15 cellular contexts compared by ENCODE assay signal in the genomic region with DNA sequence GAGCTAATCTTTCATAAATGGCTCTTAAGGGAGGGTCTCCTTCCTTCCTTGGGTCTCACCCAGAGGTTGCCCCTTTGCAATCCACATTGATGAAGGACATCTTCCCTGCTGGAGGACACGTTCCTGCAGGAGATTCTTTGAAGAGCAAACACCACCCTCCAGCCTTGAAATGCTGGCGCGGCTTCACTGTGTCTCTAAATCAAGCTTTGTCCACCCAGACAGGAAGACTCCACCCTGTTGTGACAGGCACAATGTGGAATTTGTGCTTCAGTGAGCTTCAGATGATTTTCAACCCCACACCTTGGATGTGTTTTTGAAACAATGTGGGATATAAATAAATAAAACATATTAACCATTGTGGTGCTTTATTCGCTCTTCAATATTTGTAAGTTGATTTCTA.
DNase-seq lines count a peak whose midpoint lies in the region; FAIRE-seq and TF ChIP-seq lines count a peak whose summit lies in the region.
"Had no signal": no experiment of that assay in that cellular context is flagged by ENCODE, and none has a peak within 500 bp of the region (broad histone marks: within the 10 kb centered on the region; RNA-seq: fewer than 3 reads in every experiment).

No MANE protein-coding gene starts in this region.

- intact Hi-C loops in Caco-2 (cut with micrococcal nuclease; ENCODE audit: unreplicated experiment), result no loop called here
- intact Hi-C loops in activated CD4-positive, alpha-beta T cell treated with anti-CD3 and anti-CD28 coated beads, Interleukin-2, amount 10 ng/mL, durations not matched to agents 24 days and 14 days (cut with micrococcal nuclease), result no loop called here

- H2AFZ ChIP-seq in trophoblast cell (ENCODE audit: insufficient read depth, low read length, poor library complexity), result no peak overlapping the region

- no peak overlapping the region for H2BK5ac ChIP-seq in trophoblast cell (ENCODE audit: low read depth, low read length, poor library complexity)

- no peak overlapping the region for H3K14ac ChIP-seq in trophoblast cell (ENCODE audit: low read length)

- H3K27me3 ChIP-seq in trophoblast cell (ENCODE audit: insufficient read depth, low read length) (no peaks in the 10 kb centered on the region), Caco-2 (replicated peaks; ENCODE audit: control insufficient read depth, insufficient read depth, low read length) (no peaks in the 10 kb centered on the region)
- H3K27me3 ChIP-seq: MG63 had no signal

- no peak for TF ChIP-seq CTCF in Caco-2 (IDR thresholded peaks at IDR 0.05; ENCODE audit: insufficient read depth in 1 of 2, low read depth in 1 of 2, low read length in 1 of 2, severe bottlenecking in 1 of 2, unreplicated experiment in 1 of 2)

- no peaks in the 10 kb centered on the region for H3K27me3 Mint-ChIP-seq in Caco-2 (ENCODE audit: insufficient read depth, unreplicated experiment)
- H3K27me3 Mint-ChIP-seq in activated CD4-positive, alpha-beta T cell treated with anti-CD3 and anti-CD28 coated beads, Interleukin-2, amount 10 ng/mL, durations not matched to agents 24 days and 14 days, result peaks cover 13% of the 10 kb centered on the region

- no peak overlapping the region for H3K4me2 ChIP-seq in trophoblast cell (ENCODE audit: low read length)

- peaks cover 4% of the 10 kb centered on the region for H3K9me3 ChIP-seq in trophoblast cell (ENCODE audit: insufficient read depth, low read depth, low read length)
- H3K9me3 ChIP-seq in Caco-2, result no peaks in the 10 kb centered on the region
- H3K9me3 ChIP-seq: thoracic aorta had no signal

- H2BK12ac ChIP-seq in trophoblast cell (ENCODE audit: low read length), result no peak overlapping the region

- H3K79me1 ChIP-seq in trophoblast cell (ENCODE audit: low read length), result no peaks in the 10 kb centered on the region

- H3K18ac ChIP-seq in trophoblast cell (ENCODE audit: low read length), result no peak overlapping the region

- no peak overlapping the region for H3K4ac ChIP-seq in trophoblast cell (ENCODE audit: low read depth, low read length)

- H3K4me1 ChIP-seq in trophoblast cell (ENCODE audit: control insufficient read depth in 1 of 2, insufficient read depth in 2 of 2, low read length in 2 of 2) (peaks cover 0 to 2% of the 10 kb centered on the region in 2 experiments), Caco-2 (no peaks in the 10 kb centered on the region)

- H3K36me3 Mint-ChIP-seq in Caco-2 (ENCODE audit: insufficient read depth, unreplicated experiment), result peaks cover 29% of the 10 kb centered on the region
- no peaks in the 10 kb centered on the region for H3K36me3 Mint-ChIP-seq in activated CD4-positive, alpha-beta T cell treated with anti-CD3 and anti-CD28 coated beads, Interleukin-2, amount 10 ng/mL, durations not matched to agents 24 days and 14 days (ENCODE audit: low read depth)

- no peak overlapping the region for H3K27ac Mint-ChIP-seq in Caco-2 (ENCODE audit: unreplicated experiment)
- no peak overlapping the region for H3K27ac Mint-ChIP-seq in activated CD4-positive, alpha-beta T cell treated with anti-CD3 and anti-CD28 coated beads, Interleukin-2, amount 10 ng/mL, durations not matched to agents 24 days and 14 days
- H3K27ac Mint-ChIP-seq: nephron, T-helper 17 cell had no signal

- no peaks in the 10 kb centered on the region for H3K4me1 Mint-ChIP-seq in Caco-2 (ENCODE audit: low read depth, unreplicated experiment)
- peaks cover 7% of the 10 kb centered on the region for H3K4me1 Mint-ChIP-seq in activated CD4-positive, alpha-beta T cell treated with anti-CD3 and anti-CD28 coated beads, Interleukin-2, amount 10 ng/mL, durations not matched to agents 24 days and 14 days
- H3K4me1 Mint-ChIP-seq: nephron had no signal

- H3K4me3 Mint-ChIP-seq in Caco-2 (ENCODE audit: unreplicated experiment), result no peak overlapping the region
- no peak overlapping the region for H3K4me3 Mint-ChIP-seq in activated CD4-positive, alpha-beta T cell treated with anti-CD3 and anti-CD28 coated beads, Interleukin-2, amount 10 ng/mL, durations not matched to agents 24 days and 14 days
- H3K4me3 Mint-ChIP-seq: nephron, T-helper 17 cell had no signal

- H3K9me3 Mint-ChIP-seq in Caco-2 (ENCODE audit: unreplicated experiment), result no peaks in the 10 kb centered on the region
- no peaks in the 10 kb centered on the region for H3K9me3 Mint-ChIP-seq in activated CD4-positive, alpha-beta T cell treated with anti-CD3 and anti-CD28 coated beads, Interleukin-2, amount 10 ng/mL, durations not matched to agents 24 days and 14 days

- DNase-seq in H54 (ENCODE audit: insufficient read length, low spot score) (no peak), RPMI7951 (ENCODE audit: low read depth) (peak; percentile 23), dermis microvascular lymphatic vessel endothelial cell (ENCODE audit: low read depth in 2 of 2) (peak; percentile 5 to 53), trophoblast cell (peak; percentile 16 to 50), Caco-2 (no peak), NCI-H1417 treated with DMSO at 0.1 percent for 48 hours (lab: John Stamatoyannopoulos, UW) (no peak), NCI-H2171 treated with DMSO at 0.1 percent for 48 hours (lab: John Stamatoyannopoulos, UW) (no peak)
- DNase-seq in activated CD4-positive, alpha-beta T cell treated with anti-CD3 and anti-CD28 coated beads, Interleukin-2, amount 10 ng/mL, durations not matched to agents 24 days and 14 days, result no peak
- DNase-seq: activated CD4-positive, CD25-positive, alpha-beta regulatory T cell treated with anti-CD3 and anti-CD28 coated beads, Interleukin-2, amount 50 U/mL, for 72 hours; DND-41; MG63; NCI-H2029; T-helper 17 cell had no signal

- no peak overlapping the region for H4K8ac ChIP-seq in trophoblast cell (ENCODE audit: low read depth, low read length)

- H3K23ac ChIP-seq in trophoblast cell (ENCODE audit: low read length), result no peak overlapping the region

- H3K36me3 ChIP-seq in trophoblast cell (ENCODE audit: control insufficient read depth in 1 of 2, insufficient read depth in 2 of 2, low read length in 2 of 2) (peaks cover 0 to 3% of the 10 kb centered on the region in 2 experiments), Caco-2 (ENCODE audit: control insufficient read depth, insufficient read depth, low read length) (no peaks in the 10 kb centered on the region)
- H3K36me3 ChIP-seq: MG63, thoracic aorta had no signal

- whole genome bisulfite sequencing in trophoblast cell (ENCODE audit: extremely low coverage, insufficient coverage, insufficient read length), result no CpG with 5 or more reads among the region's 4 CpGs

- H4K91ac ChIP-seq in trophoblast cell (ENCODE audit: low read depth, low read length), result no peak overlapping the region

- FAIRE-seq in H54 (lab: Jason Lieb, UNC), result no peak

- no peak overlapping the region for H3K9ac ChIP-seq in trophoblast cell (ENCODE audit: low read length)

- H3K27ac ChIP-seq in trophoblast cell (ENCODE audit: low read depth, low read length), result no peak overlapping the region
- H3K27ac ChIP-seq: thoracic aorta had no signal

- CTCF ChIA-PET in Caco-2 (lab: Charles Lee), result no interaction called here

- H2AK5ac ChIP-seq in trophoblast cell (ENCODE audit: low read length), result no peak overlapping the region

- POLR2A ChIA-PET in Caco-2 (lab: Charles Lee), result no interaction called here

- TF ChIP-seq POLR2A in H54 (IDR thresholded peaks at IDR 0.05; ENCODE audit: low read depth, low read length), result peak; percentile 28; the same call in 1 of the 2 replicates

- H4K12ac ChIP-seq in trophoblast cell (ENCODE audit: low read depth, low read length), result no peak overlapping the region

- no peak overlapping the region for H2BK120ac ChIP-seq in trophoblast cell (ENCODE audit: insufficient read depth, low read length, poor library complexity)

- no peak overlapping the region for H3K4me3 ChIP-seq in trophoblast cell (ENCODE audit: low read depth, low read length)
- no peak overlapping the region for H3K4me3 ChIP-seq in Caco-2 (ENCODE audit: low read depth, low read length)
- H3K4me3 ChIP-seq: MG63, thoracic aorta had no signal

- H3K79me2 ChIP-seq in trophoblast cell (ENCODE audit: control insufficient read depth, insufficient read depth, low read length, poor library complexity), result no peaks in the 10 kb centered on the region

- no TSS peak for BruUV-seq in Caco-2 (replicated peaks; lab: Mats Ljungman, UMichigan)

Comparison
In these comparisons a context has a peak if more than half of its experiments do, and no peak if none do; other contexts are left out.
1. DNase-seq: peak in RPMI7951 (single experiment), dermis microvascular lymphatic vessel endothelial cell (2 of 2) and trophoblast cell (2 of 2); none in H54 (single experiment), Caco-2 (0 of 2), NCI-H1417 treated with DMSO at 0.1 percent for 48 hours (single experiment), activated CD4-positive, alpha-beta T cell treated with anti-CD3 and anti-CD28 coated beads, Interleukin-2, amount 10 ng/mL, durations not matched to agents 24 days and 14 days (single experiment) and NCI-H2171 treated with DMSO at 0.1 percent for 48 hours (single experiment).